11 cellular contexts compared by ENCODE assay signal in the genomic region with DNA sequence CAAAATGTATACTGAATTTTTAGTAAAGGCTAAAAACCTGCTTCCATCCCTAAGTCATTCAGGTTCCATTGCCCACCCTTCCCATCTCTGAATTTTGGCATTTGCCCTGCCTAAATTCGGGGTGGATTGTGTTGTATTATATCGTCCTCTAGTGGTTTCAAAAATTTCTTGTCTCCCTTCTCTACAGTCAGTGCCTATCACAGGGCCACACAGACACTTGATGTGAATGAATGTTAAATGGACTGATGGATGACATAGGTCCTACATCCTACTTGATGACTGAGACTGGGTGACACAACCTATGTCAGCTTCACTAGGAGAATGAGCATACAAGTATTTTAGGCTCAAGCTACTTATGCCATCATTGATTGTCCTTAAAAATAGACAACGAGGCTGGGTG. TPM values are rescaled to one million over a fixed set of nuclear protein-coding genes. Genes with fewer than 3 reads are reported as not detected.
DNase-seq lines count a peak whose midpoint lies in the region; ATAC-seq and TF ChIP-seq lines count a peak whose summit lies in the region.
"Had no signal": no experiment of that assay in that cellular context is flagged by ENCODE, and none has a peak within 500 bp of the region (broad histone marks: within the 10 kb centered on the region; RNA-seq: fewer than 3 reads in every experiment).

No MANE protein-coding gene starts in this region.

- CTCF ChIA-PET in Calu3 (lab: Charles Lee) = interaction anchor here (0.7 kb wide), 1 partner anchor 99 kb away, joined by 3 read pairs; no protein-coding TSS in a partner anchor

- H3K9me3 Mint-ChIP-seq in Calu3 (ENCODE audit: low read depth, unreplicated experiment) (no peaks in the 10 kb centered on the region), HFFc6 (no peaks in the 10 kb centered on the region)
- H3K9me3 Mint-ChIP-seq: activated naive CD4-positive, alpha-beta T cell treated with anti-CD3 and anti-CD28 coated beads for 36 hours had no signal

- no peak for TF ChIP-seq POLR2A in upper lobe of left lung (IDR thresholded peaks at IDR 0.05)

- peak; percentile 56 to 62 for TF ChIP-seq RAD21 in liver (IDR thresholded peaks at IDR 0.05)

- H3K9ac ChIP-seq in liver (ENCODE audit: low read depth in 1 of 2, low read length in 2 of 2) = no peak overlapping the region

- no peak overlapping the region for H3K4me3 Mint-ChIP-seq in Calu3 (ENCODE audit: low read depth, unreplicated experiment)
- H3K4me3 Mint-ChIP-seq in HFFc6 = no peak overlapping the region
- H3K4me3 Mint-ChIP-seq: activated naive CD4-positive, alpha-beta T cell treated with anti-CD3 and anti-CD28 coated beads for 36 hours had no signal

- no peaks in the 10 kb centered on the region for H3K36me3 ChIP-seq in WERI-Rb-1
- H3K36me3 ChIP-seq in liver (ENCODE audit: control insufficient read depth in 4 of 4, insufficient read depth in 3 of 4, low read depth in 1 of 4, low read length in 3 of 4) = no peaks in the 10 kb centered on the region
- no peaks in the 10 kb centered on the region for H3K36me3 ChIP-seq in effector memory CD4-positive, alpha-beta T cell (ENCODE audit: control insufficient read depth, insufficient read depth, low read length)
- H3K36me3 ChIP-seq in upper lobe of left lung = no peaks in the 10 kb centered on the region
- H3K36me3 ChIP-seq: Peyer's patch had no signal

- 60% methylated on average over 3 of the region's 3 CpGs for WGBS in liver
- WGBS in upper lobe of left lung, 2 donors = 38 to 49% methylated on average over 3 of the region's 3 CpGs

- TF ChIP-seq EP300 in upper lobe of left lung (IDR thresholded peaks at IDR 0.05) = no peak

- DNase-seq in Calu3 (no peak), HFFc6 (peak; percentile 4), WERI-Rb-1 (no peak), NCI-H2196 treated with DMSO at 0.1 percent for 48 hours (lab: John Stamatoyannopoulos, UW; ENCODE audit: unreplicated experiment) (no peak), upper lobe of left lung (no peak)
- no peak for DNase-seq in effector memory CD4-positive, alpha-beta T cell
- DNase-seq: activated naive CD4-positive, alpha-beta T cell treated with anti-CD3 and anti-CD28 coated beads for 36 hours; Peyer's patch; small intestine had no signal

- H3K27me3 Mint-ChIP-seq in Calu3 (ENCODE audit: unreplicated experiment) = no peaks in the 10 kb centered on the region
- H3K27me3 Mint-ChIP-seq in HFFc6 (ENCODE audit: insufficient read depth) = no peaks in the 10 kb centered on the region; the same call in none of the 2 replicates

- H3K27ac Mint-ChIP-seq in Calu3 (ENCODE audit: unreplicated experiment) (no peak overlapping the region), HFFc6 (no peak overlapping the region)
- H3K27ac Mint-ChIP-seq: activated naive CD4-positive, alpha-beta T cell treated with anti-CD3 and anti-CD28 coated beads for 36 hours had no signal

- ATAC-seq in HG03457 (IDR thresholded peaks at IDR 0.05; ENCODE audit: unreplicated experiment) = no peak
- ATAC-seq in upper lobe of left lung (ENCODE audit: low FRiP score in 2 of 2) = no peak

- H3K4me3 ChIP-seq in WERI-Rb-1 (ENCODE audit: low read depth, low read length) (no peak overlapping the region), liver (ENCODE audit: low read depth in 1 of 3, low read length in 3 of 3) (no peak overlapping the region), upper lobe of left lung (no peak overlapping the region)
- H3K4me3 ChIP-seq in effector memory CD4-positive, alpha-beta T cell (ENCODE audit: insufficient read depth, low read depth, low read length, poor library complexity, severe bottlenecking) = no peak overlapping the region
- H3K4me3 ChIP-seq: Peyer's patch had no signal

- H3K9me3 ChIP-seq in WERI-Rb-1 (ENCODE audit: severe bottlenecking) = no peaks in the 10 kb centered on the region
- H3K9me3 ChIP-seq in liver (ENCODE audit: control insufficient read depth in 4 of 4, low read length in 3 of 4) = no peaks in the 10 kb centered on the region
- no peaks in the 10 kb centered on the region for H3K9me3 ChIP-seq in effector memory CD4-positive, alpha-beta T cell (ENCODE audit: control insufficient read depth, low read length)
- no peaks in the 10 kb centered on the region for H3K9me3 ChIP-seq in upper lobe of left lung
- H3K9me3 ChIP-seq: Peyer's patch had no signal

- H3K36me3 Mint-ChIP-seq in Calu3 (ENCODE audit: insufficient read depth, unreplicated experiment) = no peaks in the 10 kb centered on the region
- no peaks in the 10 kb centered on the region for H3K36me3 Mint-ChIP-seq in HFFc6 (ENCODE audit: low read depth)

- peaks cover 20% of the 10 kb centered on the region for H3K4me1 Mint-ChIP-seq in Calu3 (ENCODE audit: low read depth, unreplicated experiment)
- H3K4me1 Mint-ChIP-seq in HFFc6 (ENCODE audit: low read depth) = peaks cover 12% of the 10 kb centered on the region

- intact Hi-C loops in Calu3 (cut with micrococcal nuclease; ENCODE audit: unreplicated experiment) = no loop called here

- H3K27ac ChIP-seq in WERI-Rb-1 (no peak overlapping the region), liver (ENCODE audit: low read depth in 1 of 2, low read length in 2 of 2) (no peak overlapping the region), upper lobe of left lung (no peak overlapping the region)
- H3K27ac ChIP-seq in effector memory CD4-positive, alpha-beta T cell (ENCODE audit: insufficient read depth, low read length, poor library complexity, severe bottlenecking) = no peak overlapping the region
- H3K27ac ChIP-seq: Peyer's patch had no signal

- BruUV-seq in Calu3 (replicated peaks; lab: Mats Ljungman, UMichigan) = no TSS peak

- H3K27me3 ChIP-seq in WERI-Rb-1 (ENCODE audit: insufficient read depth, low read depth, severe bottlenecking) (no peaks in the 10 kb centered on the region), liver (ENCODE audit: control insufficient read depth in 4 of 4, insufficient read depth in 4 of 4, low read length in 3 of 4) (no peaks in the 10 kb centered on the region), upper lobe of left lung (no peaks in the 10 kb centered on the region)
- H3K27me3 ChIP-seq in effector memory CD4-positive, alpha-beta T cell (replicated peaks; ENCODE audit: control insufficient read depth, insufficient read depth, low read length, poor library complexity, severe bottlenecking) = no peaks in the 10 kb centered on the region
- H3K27me3 ChIP-seq: Peyer's patch had no signal

- H3K4me1 ChIP-seq in liver (ENCODE audit: control insufficient read depth in 4 of 4, insufficient read depth in 4 of 4, low read length in 3 of 4) (peaks cover 0 to 9% (median 3%) of the 10 kb centered on the region in 4 donors), upper lobe of left lung (peaks cover 0 to 4% (median 0%) of the 10 kb centered on the region in 4 donors)
- H3K4me1 ChIP-seq in effector memory CD4-positive, alpha-beta T cell (ENCODE audit: control insufficient read depth, insufficient read depth, low read length, poor library complexity, severe bottlenecking) = no peaks in the 10 kb centered on the region

- TF ChIP-seq CTCF in Calu3 (IDR thresholded peaks at IDR 0.05; ENCODE audit: unreplicated experiment) = peak; percentile 29
- TF ChIP-seq CTCF in HFFc6 (IDR thresholded peaks at IDR 0.05) = peak; percentile 65
- TF ChIP-seq CTCF in WERI-Rb-1 (IDR thresholded peaks at IDR 0.05; ENCODE audit: low read depth, low read length) = peak; percentile 27; the same call in 1 of the 2 replicates
- peak; percentile 26 for TF ChIP-seq CTCF in liver (IDR thresholded peaks at IDR 0.05; ENCODE audit: low read depth, low read length, missing input control)
- TF ChIP-seq CTCF in upper lobe of left lung (IDR thresholded peaks at IDR 0.05) = peak in 3 of 6 experiments; percentile 17 to 23 (median 20)

TF ChIP-seq in liver, 16 proteins besides CTCF, POLR2A, EP300 and RAD21 (continues in another document):
- TF ChIP-seq, protein P1, sequence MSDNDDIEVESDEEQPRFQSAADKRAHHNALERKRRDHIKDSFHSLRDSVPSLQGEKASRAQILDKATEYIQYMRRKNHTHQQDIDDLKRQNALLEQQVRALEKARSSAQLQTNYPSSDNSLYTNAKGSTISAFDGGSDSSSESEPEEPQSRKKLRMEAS (IDR thresholded peaks at IDR 0.05) = no peak
- TF ChIP-seq, protein P2, sequence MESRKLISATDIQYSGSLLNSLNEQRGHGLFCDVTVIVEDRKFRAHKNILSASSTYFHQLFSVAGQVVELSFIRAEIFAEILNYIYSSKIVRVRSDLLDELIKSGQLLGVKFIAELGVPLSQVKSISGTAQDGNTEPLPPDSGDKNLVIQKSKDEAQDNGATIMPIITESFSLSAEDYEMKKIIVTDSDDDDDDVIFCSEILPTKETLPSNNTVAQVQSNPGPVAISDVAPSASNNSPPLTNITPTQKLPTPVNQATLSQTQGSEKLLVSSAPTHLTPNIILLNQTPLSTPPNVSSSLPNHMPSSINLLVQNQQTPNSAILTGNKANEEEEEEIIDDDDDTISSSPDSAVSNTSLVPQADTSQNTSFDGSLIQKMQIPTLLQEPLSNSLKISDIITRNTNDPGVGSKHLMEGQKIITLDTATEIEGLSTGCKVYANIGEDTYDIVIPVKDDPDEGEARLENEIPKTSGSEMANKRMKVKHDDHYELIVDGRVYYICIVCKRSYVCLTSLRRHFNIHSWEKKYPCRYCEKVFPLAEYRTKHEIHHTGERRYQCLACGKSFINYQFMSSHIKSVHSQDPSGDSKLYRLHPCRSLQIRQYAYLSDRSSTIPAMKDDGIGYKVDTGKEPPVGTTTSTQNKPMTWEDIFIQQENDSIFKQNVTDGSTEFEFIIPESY (IDR thresholded peaks at IDR 0.05) = no peak
- TF ChIP-seq HNF4A (conservative IDR thresholded peaks at IDR 0.05) = no peak
- no peak for TF ChIP-seq FOXA1 (IDR thresholded peaks at IDR 0.05)
- no peak for TF ChIP-seq HNF4G (IDR thresholded peaks at IDR 0.05)
- no peak for TF ChIP-seq GABPA (IDR thresholded peaks at IDR 0.05 in 1 of 2, conservative IDR thresholded peaks at IDR 0.05 in 1 of 2)
- TF ChIP-seq NR2F2 (IDR thresholded peaks at IDR 0.05) = no peak
- no peak for TF ChIP-seq RXRA (IDR thresholded peaks at IDR 0.05)
- TF ChIP-seq YY1 (IDR thresholded peaks at IDR 0.05) = no peak
- TF ChIP-seq, protein P3, sequence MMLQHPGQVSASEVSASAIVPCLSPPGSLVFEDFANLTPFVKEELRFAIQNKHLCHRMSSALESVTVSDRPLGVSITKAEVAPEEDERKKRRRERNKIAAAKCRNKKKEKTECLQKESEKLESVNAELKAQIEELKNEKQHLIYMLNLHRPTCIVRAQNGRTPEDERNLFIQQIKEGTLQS (IDR thresholded peaks at IDR 0.05) = no peak
- no peak for TF ChIP-seq FOXA2 (IDR thresholded peaks at IDR 0.05)
- TF ChIP-seq JUND (IDR thresholded peaks at IDR 0.05) = no peak
- TF ChIP-seq EGR1 (IDR thresholded peaks at IDR 0.05; ENCODE audit: low read depth in 2 of 2) = no peak

RNA-seq across cellular contexts. Expression of a gene that starts 45.6 kb away (rescaled TPM):
- total RNA-seq in Calu3 (2022) = 45.9 and 51.0 TPM in 2 replicates
- 10 to 100 TPM; 55.9 to 80.7 (median 71.7) TPM for total RNA-seq in HFFc6 (2021; fragmentation: NEBNext Ultra II Directional; extraction: Animal tissue kit (Norgen Biotek cat#: 25700))
- total RNA-seq in liver = 10 to 100 TPM; 28.9 to 37.8 TPM
- polyA plus RNA-seq in liver = 10 to 100 TPM; 15.5 to 23.5 TPM
- total RNA-seq in upper lobe of left lung = 10 to 100 TPM; 23.3 to 61.4 (median 42.8) TPM
